ENCODE assay signal across 1 cellular context in the genomic region with DNA sequence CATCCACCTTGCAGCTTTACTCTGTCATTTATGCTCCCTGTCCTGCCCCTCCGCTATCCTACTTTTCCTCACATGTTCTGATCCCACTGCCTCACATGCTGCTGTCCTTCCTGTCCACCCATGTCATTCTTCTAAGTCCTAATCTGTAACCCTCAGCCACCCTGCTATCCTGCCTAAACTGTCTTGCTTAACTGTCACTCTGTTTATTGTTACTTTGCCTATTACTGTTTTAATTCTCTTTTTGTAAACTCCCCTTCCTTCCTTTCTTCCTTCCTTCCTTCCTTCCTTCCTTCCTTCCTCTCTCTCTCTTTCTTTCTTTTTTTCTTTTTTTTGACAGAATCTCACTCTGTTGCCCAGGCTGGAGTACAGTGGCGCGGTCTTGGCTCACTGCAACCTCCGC.
TF ChIP-seq lines count a peak whose summit lies in the region.

No MANE protein-coding gene starts in this region.

TF ChIP-seq in K562, 482 proteins besides CTCF, POLR2A, EP300 and RAD21 (continued from another document):
- TF ChIP-seq, protein P1, sequence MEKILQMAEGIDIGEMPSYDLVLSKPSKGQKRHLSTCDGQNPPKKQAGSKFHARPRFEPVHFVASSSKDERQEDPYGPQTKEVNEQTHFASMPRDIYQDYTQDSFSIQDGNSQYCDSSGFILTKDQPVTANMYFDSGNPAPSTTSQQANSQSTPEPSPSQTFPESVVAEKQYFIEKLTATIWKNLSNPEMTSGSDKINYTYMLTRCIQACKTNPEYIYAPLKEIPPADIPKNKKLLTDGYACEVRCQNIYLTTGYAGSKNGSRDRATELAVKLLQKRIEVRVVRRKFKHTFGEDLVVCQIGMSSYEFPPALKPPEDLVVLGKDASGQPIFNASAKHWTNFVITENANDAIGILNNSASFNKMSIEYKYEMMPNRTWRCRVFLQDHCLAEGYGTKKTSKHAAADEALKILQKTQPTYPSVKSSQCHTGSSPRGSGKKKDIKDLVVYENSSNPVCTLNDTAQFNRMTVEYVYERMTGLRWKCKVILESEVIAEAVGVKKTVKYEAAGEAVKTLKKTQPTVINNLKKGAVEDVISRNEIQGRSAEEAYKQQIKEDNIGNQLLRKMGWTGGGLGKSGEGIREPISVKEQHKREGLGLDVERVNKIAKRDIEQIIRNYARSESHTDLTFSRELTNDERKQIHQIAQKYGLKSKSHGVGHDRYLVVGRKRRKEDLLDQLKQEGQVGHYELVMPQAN (IDR thresholded peaks at IDR 0.05; ENCODE audit: borderline replicate concordance): peak; percentile 78; the same call in 1 of the 2 replicates
- TF ChIP-seq BCOR (IDR thresholded peaks at IDR 0.05): 0 out of 2 replicates have a peak, but pooled peaks have one; percentile 44
- TF ChIP-seq ZNF232 (CRISPR knock-in tag; IDR thresholded peaks at IDR 0.05): 0 out of 2 replicates have a peak, but pooled peaks have one; percentile 22
- TF ChIP-seq CBFA2T2 (conservative IDR thresholded peaks at IDR 0.05): peak; percentile 45; the same call in 1 of the 2 replicates
